In genomic region chr3:15667484-15667883, GRCh38 we compare ENCODE assay signal across 13 cellular contexts.
A peak's percentile ranks its signal among the peaks of the same experiment; 100 is the strongest.
DNase-seq lines count a peak whose midpoint lies in the region; ATAC-seq lines count a peak whose summit lies in the region.
"Had no signal": no experiment of that assay in that cellular context is flagged by ENCODE, and none has a peak within 500 bp of the region (broad histone marks: within the 10 kb centered on the region; RNA-seq: fewer than 3 reads in every experiment).

No MANE protein-coding gene starts in this region.

- H3K4me1 Mint-ChIP-seq in CD4-positive, alpha-beta memory T cell: peaks cover 14 to 31% (median 22%) of the 10 kb centered on the region in 4 donors
- peaks cover 5% of the 10 kb centered on the region for H3K4me1 Mint-ChIP-seq in memory B cell

- no peak overlapping the region for H3K4me3 ChIP-seq in CD4-positive, alpha-beta memory T cell (ENCODE audit: low read length in 2 of 2)
- H3K4me3 ChIP-seq: pancreas had no signal

- H3K36me3 Mint-ChIP-seq in CD4-positive, alpha-beta memory T cell: peaks cover 23 to 34% of the 10 kb centered on the region in 2 donors
- H3K36me3 Mint-ChIP-seq in memory B cell: peaks cover 20% of the 10 kb centered on the region

- peaks cover 17% of the 10 kb centered on the region for H3K4me1 ChIP-seq in CD4-positive, alpha-beta memory T cell (ENCODE audit: insufficient read depth, low read length)

- peaks cover 0 to 7% (median 0%) of the 10 kb centered on the region in 8 donors for H3K9me3 Mint-ChIP-seq in CD4-positive, alpha-beta memory T cell
- H3K9me3 Mint-ChIP-seq in memory B cell: peaks cover 2% of the 10 kb centered on the region

- CTCF ChIA-PET in CD4-positive, alpha-beta memory T cell (lab: Charles Lee; ENCODE audit: partially characterized antibody): interaction anchor here (1.0 to 1.4 kb wide), 3 partner anchors 20 to 144 kb away, joined by 3 to 4 read pairs (median 3); no protein-coding TSS in a partner anchor

- H3K27me3 Mint-ChIP-seq in CD4-positive, alpha-beta memory T cell: no peaks in the 10 kb centered on the region
- no peaks in the 10 kb centered on the region for H3K27me3 Mint-ChIP-seq in memory B cell

- intact Hi-C loops in CD4-positive, alpha-beta memory T cell (cut with micrococcal nuclease): loop anchor here (5.0 kb wide), 1 partner anchor 35 kb away; no protein-coding TSS in a partner anchor

- H3K27me3 ChIP-seq in CD4-positive, alpha-beta memory T cell (ENCODE audit: insufficient read depth, low read length): no peaks in the 10 kb centered on the region
- H3K27me3 ChIP-seq: pancreas had no signal

- ATAC-seq in GM18511 (IDR thresholded peaks at IDR 0.05; ENCODE audit: unreplicated experiment) (peak; percentile 67), memory B cell (ENCODE audit: low read depth) (peak; percentile 89), HG03025 (IDR thresholded peaks at IDR 0.05; ENCODE audit: low FRiP score, unreplicated experiment) (no peak), HG02852 (IDR thresholded peaks at IDR 0.05; ENCODE audit: unreplicated experiment) (no peak), GM19455 (IDR thresholded peaks at IDR 0.05; ENCODE audit: unreplicated experiment) (no peak)
- ATAC-seq: pancreas had no signal

- peak; percentile 58 to 78 (median 65) for DNase-seq in CD4-positive, alpha-beta memory T cell
- DNase-seq in T-helper 1 cell: peak in 3 of 5 donors; percentile 17 to 52 (median 19)
- peak in 1 of 2 donors; percentile 5 for DNase-seq in memory B cell (ENCODE audit: low spot score in 2 of 2)
- DNase-seq: H7, mammary epithelial cell, NCI-H1105, NCI-H510A, pancreas, substantia nigra had no signal

- POLR2A ChIA-PET in CD4-positive, alpha-beta memory T cell (lab: Charles Lee; ENCODE audit: partially characterized antibody): interaction anchor here (1.0 to 1.9 kb wide), 4 partner anchors 19 to 130 kb away, joined by 3 to 5 read pairs (median 3); partner anchors contain the start of genes BTD and HACL1

- H3K36me3 ChIP-seq in CD4-positive, alpha-beta memory T cell (ENCODE audit: insufficient read depth, low read length): peaks cover 9% of the 10 kb centered on the region

- no peaks in the 10 kb centered on the region for H3K9me3 ChIP-seq in CD4-positive, alpha-beta memory T cell (ENCODE audit: control insufficient read depth in 1 of 2, low read length in 2 of 2)
- H3K9me3 ChIP-seq: pancreas had no signal

- H3K27ac Mint-ChIP-seq in CD4-positive, alpha-beta memory T cell: peak overlapping the region; percentile 4 to 64 (median 52)
- no peak overlapping the region for H3K27ac Mint-ChIP-seq in memory B cell

- H3K27ac ChIP-seq in CD4-positive, alpha-beta memory T cell (ENCODE audit: low read depth, low read length): no peak overlapping the region
- H3K27ac ChIP-seq: pancreas had no signal

- H3K4me3 Mint-ChIP-seq in CD4-positive, alpha-beta memory T cell: peak overlapping the region in 7 of 8 donors; percentile 14 to 56 (median 49)
- H3K4me3 Mint-ChIP-seq in memory B cell: no peak overlapping the region

Comparison
In these comparisons a context has a peak if more than half of its experiments do, and no peak if none do; other contexts are left out.
1. ATAC-seq: peak in GM18511 (single experiment) and memory B cell (single experiment); none in HG03025 (single experiment), HG02852 (single experiment) and GM19455 (single experiment).